In genomic region chr14:65180725-65181025, GRCh38 we compare ENCODE assay signal across 15 cellular contexts.
DNase-seq lines count a peak whose midpoint lies in the region; ATAC-seq, FAIRE-seq and TF ChIP-seq lines count a peak whose summit lies in the region.
"Had no signal": no experiment of that assay in that cellular context is flagged by ENCODE, and none has a peak within 500 bp of the region (broad histone marks: within the 10 kb centered on the region; RNA-seq: fewer than 3 reads in every experiment).

No MANE protein-coding gene starts in this region.

- ATAC-seq in GM18861 (IDR thresholded peaks at IDR 0.05; ENCODE audit: unreplicated experiment) (no peak), HG03521 (IDR thresholded peaks at IDR 0.05; ENCODE audit: unreplicated experiment) (no peak)

- no peaks in the 10 kb centered on the region for H3K79me2 ChIP-seq in ACC112 (ENCODE audit: control insufficient read depth, insufficient read depth, low read length, unreplicated experiment)
- no peaks in the 10 kb centered on the region for H3K79me2 ChIP-seq in hepatocyte

- peak; percentile 12 for FAIRE-seq in GM18507 (lab: Jason Lieb, UNC)

- H3K9me2 ChIP-seq in hepatocyte (replicated peaks; ENCODE audit: insufficient read depth): no peaks in the 10 kb centered on the region

- in situ Hi-C loops in HAP-1 (cut with MboI; ENCODE audit: low sequenced_read_pairs): no loop called here

- no peak overlapping the region for H3K4me3 ChIP-seq in ACC112 (ENCODE audit: low read depth, low read length)
- H3K4me3 ChIP-seq in hepatocyte: no peak overlapping the region
- no peak overlapping the region for H3K4me3 ChIP-seq in HAP-1
- H3K4me3 ChIP-seq: BLaER1 treated with 17β-estradiol and CSF1 and Interleukin-3, amounts not matched to agents 10 nM and 100 nM; prostate gland had no signal

- H2AFZ ChIP-seq in ACC112 (ENCODE audit: low read length, unreplicated experiment): peak overlapping the region; percentile 37
- no peak overlapping the region for H2AFZ ChIP-seq in hepatocyte

- no peaks in the 10 kb centered on the region for H3K27me3 ChIP-seq in ACC112 (ENCODE audit: insufficient read depth, low read length)
- H3K27me3 ChIP-seq in hepatocyte: no peaks in the 10 kb centered on the region
- H3K27me3 ChIP-seq in HAP-1 (ENCODE audit: low read depth): no peaks in the 10 kb centered on the region
- H3K27me3 ChIP-seq: BLaER1 treated with 17β-estradiol and CSF1 and Interleukin-3, amounts not matched to agents 10 nM and 100 nM had no signal

- no peak for TF ChIP-seq CTCF in RWPE1 (conservative IDR thresholded peaks at IDR 0.05; ENCODE audit: low read depth)
- TF ChIP-seq CTCF in hepatocyte (IDR thresholded peaks at IDR 0.05; ENCODE audit: poor library complexity): no peak

- H3K4me1 ChIP-seq in ACC112 (ENCODE audit: control insufficient read depth, insufficient read depth, low read length, unreplicated experiment) (peaks cover 21% of the 10 kb centered on the region), hepatocyte (ENCODE audit: insufficient read depth) (peaks cover 3% of the 10 kb centered on the region), HAP-1 (no peaks in the 10 kb centered on the region)
- H3K4me1 ChIP-seq: prostate gland had no signal

- 100% methylated on average over 1 of the region's 1 CpG for WGBS in hepatocyte (ENCODE audit: low lambda C conversion rate, missing lambda C conversion rate)

- CTCF ChIA-PET in RWPE1 (lab: Yijun Ruan, JAX): interaction anchor here (0.9 kb wide), 1 partner anchor 16 kb away, joined by 3 read pairs; no protein-coding TSS in a partner anchor

- peak overlapping the region; percentile 67 for H3K27ac ChIP-seq in ACC112 (ENCODE audit: low read depth, low read length)
- peak overlapping the region; percentile 71 for H3K27ac ChIP-seq in RWPE1
- H3K27ac ChIP-seq in hepatocyte: peak overlapping the region; percentile 60
- H3K27ac ChIP-seq: BLaER1 treated with 17β-estradiol and CSF1 and Interleukin-3, amounts not matched to agents 10 nM and 100 nM; prostate gland had no signal

- no peaks in the 10 kb centered on the region for H4K20me1 ChIP-seq in hepatocyte (ENCODE audit: insufficient read depth, poor library complexity, severe bottlenecking)
- H4K20me1 ChIP-seq: BLaER1 treated with 17β-estradiol and CSF1 and Interleukin-3, amounts not matched to agents 10 nM and 100 nM had no signal

- H3K9me3 ChIP-seq in hepatocyte (ENCODE audit: low read depth) (no peaks in the 10 kb centered on the region), HAP-1 (peaks cover 3% of the 10 kb centered on the region; the same call in 1 of the 2 replicates)
- H3K9me3 ChIP-seq: prostate gland had no signal

- DNase-seq in GM18507 (ENCODE audit: extremely low spot score, insufficient read length, low read depth) (no peak), RWPE1 (ENCODE audit: low spot score) (no peak), hepatocyte (ENCODE audit: low spot score) (no peak), NCI-H1436 (lab: John Stamatoyannopoulos, UW) (no peak), HAP-1 (ENCODE audit: low spot score in 2 of 2) (no peak)
- DNase-seq: activated naive CD4-positive, alpha-beta T cell treated with anti-CD3 and anti-CD28 coated beads, Interleukin-2, amount 50 U/mL, for 16 hours; central memory CD4-positive, alpha-beta T cell; NCI-H1092 treated with DMSO at 0.1 percent for 48 hours; stimulated activated CD4-positive, alpha-beta T cell treated with anti-CD3 and anti-CD28 coated beads, Interleukin-2, amount 100 ng/mL, for 24 hours; stimulated activated CD8-positive, alpha-beta memory T cell treated with anti-CD3 and anti-CD28 coated beads, Interleukin-4, amount 100 ng/mL, for 48 hours had no signal

- POLR2A ChIA-PET in RWPE1 (lab: Yijun Ruan, JAX; ENCODE audit: low non-redundant PET): no interaction called here

- H3K36me3 ChIP-seq in ACC112 (ENCODE audit: insufficient read depth, low read length) (no peaks in the 10 kb centered on the region), hepatocyte (replicated peaks; ENCODE audit: insufficient read depth, low read depth) (no peaks in the 10 kb centered on the region), HAP-1 (replicated peaks) (no peaks in the 10 kb centered on the region)
- H3K36me3 ChIP-seq: BLaER1 treated with 17β-estradiol and CSF1 and Interleukin-3, amounts not matched to agents 10 nM and 100 nM; prostate gland had no signal

- H3K4me2 ChIP-seq in hepatocyte: no peak overlapping the region
